9 cellular contexts compared by ENCODE assay signal in genomic region chr12:121036810-121037326, GRCh38. TPM values are rescaled to one million over a fixed set of nuclear protein-coding genes. Genes with fewer than 3 reads are reported as not detected.
A peak's percentile ranks its signal among the peaks of the same experiment; 100 is the strongest.
DNase-seq lines count a peak whose midpoint lies in the region; ATAC-seq and TF ChIP-seq lines count a peak whose summit lies in the region.
"Had no signal": no experiment of that assay in that cellular context is flagged by ENCODE, and none has a peak within 500 bp of the region (broad histone marks: within the 10 kb centered on the region; RNA-seq: fewer than 3 reads in every experiment).

No MANE protein-coding gene starts in this region.

- no peak for TF ChIP-seq CTCF in HFFc6 (IDR thresholded peaks at IDR 0.05)

- peak; percentile 49 to 55 for ATAC-seq in activated T-cell treated with anti-CD3 and anti-CD28 coated beads, Interleukin-2, amount 50 U/mL, for 72 hours (replicated peaks in 1 of 2)
- ATAC-seq in HG03457 (IDR thresholded peaks at IDR 0.05; ENCODE audit: unreplicated experiment): no peak

- in situ Hi-C loops in ACHN (cut with HindIII; ENCODE audit: low pct_ligation_motif_present, low pct_unique_long_range_greater_than_20kb, low sequenced_read_pairs): no loop called here

- H3K4me3 Mint-ChIP-seq in HFFc6: no peak overlapping the region
- peak overlapping the region; percentile 83 to 94 for H3K4me3 Mint-ChIP-seq in activated T-cell treated with anti-CD3 and anti-CD28 coated beads, Interleukin-2, amount 50 U/mL, for 72 hours

- H3K4me1 Mint-ChIP-seq in HFFc6 (ENCODE audit: low read depth): peaks cover 26% of the 10 kb centered on the region
- peaks cover 70% of the 10 kb centered on the region for H3K4me1 Mint-ChIP-seq in activated T-cell treated with anti-CD3 and anti-CD28 coated beads, Interleukin-2, amount 50 U/mL, for 72 hours (ENCODE audit: low read depth)

- H3K36me3 Mint-ChIP-seq in HFFc6 (ENCODE audit: low read depth): no peaks in the 10 kb centered on the region
- peaks cover 0 to 2% of the 10 kb centered on the region in 2 donors for H3K36me3 Mint-ChIP-seq in activated T-cell treated with anti-CD3 and anti-CD28 coated beads, Interleukin-2, amount 50 U/mL, for 72 hours (ENCODE audit: insufficient read depth in 2 of 2)

- H3K9me3 Mint-ChIP-seq in HFFc6: no peaks in the 10 kb centered on the region
- H3K9me3 Mint-ChIP-seq in activated T-cell treated with anti-CD3 and anti-CD28 coated beads, Interleukin-2, amount 50 U/mL, for 72 hours: no peaks in the 10 kb centered on the region

- H3K27me3 Mint-ChIP-seq in HFFc6 (ENCODE audit: insufficient read depth): peaks cover 15% of the 10 kb centered on the region
- H3K27me3 Mint-ChIP-seq in activated T-cell treated with anti-CD3 and anti-CD28 coated beads, Interleukin-2, amount 50 U/mL, for 72 hours (ENCODE audit: low read depth): peaks cover 13% of the 10 kb centered on the region

- H3K27ac Mint-ChIP-seq in HFFc6: no peak overlapping the region
- peak overlapping the region; percentile 61 for H3K27ac Mint-ChIP-seq in activated T-cell treated with anti-CD3 and anti-CD28 coated beads, Interleukin-2, amount 50 U/mL, for 72 hours

- peak; percentile 81 for DNase-seq in ACHN
- peak; percentile 75 for DNase-seq in HFFc6
- peak; percentile 61 to 64 for DNase-seq in activated T-cell treated with anti-CD3 and anti-CD28 coated beads, Interleukin-2, amount 50 U/mL, for 72 hours
- peak; percentile 45 for DNase-seq in hepatic stellate cell (ENCODE audit: low spot score)
- DNase-seq in NCI-H1092 treated with DMSO at 0.1 percent for 48 hours (lab: John Stamatoyannopoulos, UW): no peak
- no peak for DNase-seq in pons (ENCODE audit: low spot score)
- no peak for DNase-seq in Kasumi-1 (lab: John Stamatoyannopoulos, UW)
- DNase-seq: DND-41 had no signal

RNA-seq across cellular contexts. Expression of gene OASL, which starts 2.2 kb away (rescaled TPM):
- not detected for total RNA-seq in HFFc6 (2021; fragmentation: NEBNext Ultra II Directional; extraction: Animal tissue kit (Norgen Biotek cat#: 25700))
- total RNA-seq in activated T-cell treated with anti-CD3 and anti-CD28 coated beads, Interleukin-2, amount 50 U/mL, for 72 hours: 10 to 100 TPM; 13.6 to 45.1 TPM

RNA-seq across cellular contexts. Expression of gene C12orf43, which starts 20.6 kb away (rescaled TPM):
- 10 to 100 TPM; 16.6 to 20.3 (median 19.3) TPM for total RNA-seq in HFFc6 (2021; fragmentation: NEBNext Ultra II Directional; extraction: Animal tissue kit (Norgen Biotek cat#: 25700))
- total RNA-seq in activated T-cell treated with anti-CD3 and anti-CD28 coated beads, Interleukin-2, amount 50 U/mL, for 72 hours: 10 to 100 TPM; 13.7 to 17.8 TPM

RNA-seq across cellular contexts. Expression of gene HNF1A, which starts 58.5 kb away (rescaled TPM):
- total RNA-seq in HFFc6 (2021; fragmentation: NEBNext Ultra II Directional; extraction: Animal tissue kit (Norgen Biotek cat#: 25700)): not detected
- total RNA-seq in activated T-cell treated with anti-CD3 and anti-CD28 coated beads, Interleukin-2, amount 50 U/mL, for 72 hours: not detected

Comparison
In these comparisons a context has a peak if more than half of its experiments do, and no peak if none do; other contexts are left out.
1. DNase-seq: peak in ACHN (single experiment), HFFc6 (single experiment), activated T-cell treated with anti-CD3 and anti-CD28 coated beads, Interleukin-2, amount 50 U/mL, for 72 hours (2 of 2) and hepatic stellate cell (single experiment); none in NCI-H1092 treated with DMSO at 0.1 percent for 48 hours (single experiment), pons (single experiment) and Kasumi-1 (0 of 2).
2. RNA of gene OASL, which starts 2.2 kb away (total RNA-seq): 13.6 to 45.1 TPM in activated T-cell treated with anti-CD3 and anti-CD28 coated beads, Interleukin-2, amount 50 U/mL, for 72 hours; not detected in HFFc6; every median in the first group is over 10 times any median in the second.